ENCODE assay signal across 9 cellular contexts in the genomic region with DNA sequence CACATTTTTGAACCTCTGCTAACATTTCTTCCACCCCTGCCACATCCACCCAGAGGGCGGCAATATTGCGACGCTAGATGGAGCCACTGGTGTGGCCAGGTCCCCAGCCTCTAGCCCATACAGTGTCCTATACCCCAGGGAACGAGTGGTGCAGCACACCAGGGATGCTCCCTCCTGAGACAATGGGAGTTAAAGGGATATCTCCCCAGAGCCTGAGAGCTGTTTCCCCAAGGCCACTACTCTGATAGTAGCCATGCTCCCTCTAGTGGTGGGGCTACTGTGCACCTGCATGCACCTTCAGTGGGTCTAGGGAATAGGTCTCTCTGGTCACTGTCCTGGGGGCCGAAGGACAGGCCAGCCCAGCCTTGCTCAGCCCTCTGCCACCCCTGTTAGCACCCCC.
DNase-seq lines count a peak whose midpoint lies in the region; ATAC-seq, FAIRE-seq and TF ChIP-seq lines count a peak whose summit lies in the region.
"Had no signal": no experiment of that assay in that cellular context is flagged by ENCODE, and none has a peak within 500 bp of the region (broad histone marks: within the 10 kb centered on the region; RNA-seq: fewer than 3 reads in every experiment).

No MANE protein-coding gene starts in this region.

- 0 out of 3 replicates have a peak, but pooled peaks cover 2% of the 10 kb centered on the region for H3K9me3 ChIP-seq in A549
- H3K9me3 ChIP-seq in SJSA1 (replicated peaks): 0 out of 2 replicates have a peak, but pooled peaks cover 2% of the 10 kb centered on the region
- H3K9me3 ChIP-seq in osteoblast (ENCODE audit: low read depth, low read length): no peaks in the 10 kb centered on the region

- H3K27me3 ChIP-seq in GM06990 (replicated peaks; ENCODE audit: control insufficient read depth, insufficient read depth, low read length) (no peaks in the 10 kb centered on the region), SJSA1 (replicated peaks) (no peaks in the 10 kb centered on the region), osteoblast (ENCODE audit: insufficient read depth, low read length) (no peaks in the 10 kb centered on the region)

- no peaks in the 10 kb centered on the region for H3K79me2 ChIP-seq in osteoblast (ENCODE audit: insufficient read depth, low read length)

- TF ChIP-seq POLR2A in A549 (IDR thresholded peaks at IDR 0.05; ENCODE audit: low read length): no peak

- H3K36me3 ChIP-seq in GM06990 (ENCODE audit: control insufficient read depth, insufficient read depth, low read length): no peaks in the 10 kb centered on the region
- H3K36me3 ChIP-seq in SJSA1: no peaks in the 10 kb centered on the region
- H3K36me3 ChIP-seq in osteoblast (ENCODE audit: insufficient read depth, low read length): no peaks in the 10 kb centered on the region

- FAIRE-seq in A549 (lab: Jason Lieb, UNC): no peak

- no peak for TF ChIP-seq EP300 in A549 (IDR thresholded peaks at IDR 0.05)

- CTCF ChIA-PET in A549 (lab: Yijun Ruan, JAX): no interaction called here

- H3K4me3 ChIP-seq in A549 (no peak overlapping the region), GM06990 (replicated peaks; ENCODE audit: low read depth, low read length) (no peak overlapping the region), SJSA1 (no peak overlapping the region), osteoblast (ENCODE audit: insufficient read depth, low read length) (no peak overlapping the region)
- H3K4me3 ChIP-seq: skin epidermis had no signal

- TF ChIP-seq CTCF in A549 (IDR thresholded peaks at IDR 0.05): peak; percentile 22; the same call in 1 of the 3 replicates
- TF ChIP-seq CTCF in GM06990 (IDR thresholded peaks at IDR 0.05; ENCODE audit: insufficient read depth, low read length, poor library complexity, severe bottlenecking): peak; percentile 87
- no peak for TF ChIP-seq CTCF in osteoblast (IDR thresholded peaks at IDR 0.05; ENCODE audit: extremely low read depth, low read depth, low read length)

- 17% methylated on average over 5 of the region's 5 CpGs for WGBS in A549 (ENCODE audit: missing lambda C conversion rate)

- peak in 1 of 2 experiments; percentile 75; a peak in 3 of 6 replicates for ATAC-seq in A549
- peak; percentile 71 for ATAC-seq in HG03175 (IDR thresholded peaks at IDR 0.05; ENCODE audit: unreplicated experiment)
- no peak for ATAC-seq in HG03460 (IDR thresholded peaks at IDR 0.05; ENCODE audit: unreplicated experiment)

- POLR2A ChIA-PET in A549 (lab: Yijun Ruan, JAX): no interaction called here

- no peak overlapping the region for H2AFZ ChIP-seq in osteoblast (ENCODE audit: low read length)

- H3K4me1 ChIP-seq in A549 (no peaks in the 10 kb centered on the region), SJSA1 (replicated peaks) (no peaks in the 10 kb centered on the region), osteoblast (ENCODE audit: insufficient read depth, low read length) (no peaks in the 10 kb centered on the region)

- TF ChIP-seq RAD21 in A549 (conservative IDR thresholded peaks at IDR 0.05 in 1 of 2, IDR thresholded peaks at IDR 0.05 in 1 of 2): peak in 1 of 2 experiments; percentile 32; a peak in 1 of 5 replicates

- H4K20me1 ChIP-seq in osteoblast (ENCODE audit: insufficient read depth, low read length): no peaks in the 10 kb centered on the region

- H3K4me2 ChIP-seq in A549: no peak overlapping the region
- no peak overlapping the region for H3K4me2 ChIP-seq in osteoblast (ENCODE audit: insufficient read depth, low read length)

- DNase-seq in A549 (ENCODE audit: low read depth in 1 of 2, low spot score in 1 of 2) (peak; percentile 1 to 39), GM06990 (ENCODE audit: extremely low read depth, insufficient read length) (peak; percentile 6), SJSA1 (ENCODE audit: low read depth in 1 of 2, low spot score in 2 of 2) (peak; percentile 1 to 39), iris pigment epithelial cell (ENCODE audit: low read depth) (peak; percentile 0), GOT3 (lab: John Stamatoyannopoulos, UW) (no peak), osteoblast (ENCODE audit: insufficient read length, low spot score, missing footprints) (no peak)

- no peak overlapping the region for H3K27ac ChIP-seq in A549
- no peak overlapping the region for H3K27ac ChIP-seq in SJSA1
- no peak overlapping the region for H3K27ac ChIP-seq in osteoblast (ENCODE audit: low read depth, low read length)
- H3K27ac ChIP-seq: skin epidermis had no signal

TF ChIP-seq in A549, 52 proteins besides CTCF, POLR2A, EP300 and RAD21:
- 0 out of 3 replicates have a peak, but pooled peaks have one; percentile 9 for TF ChIP-seq SMC3 (IDR thresholded peaks at IDR 0.05)
- TF ChIP-seq JUNB (IDR thresholded peaks at IDR 0.05): no peak
- no peak for TF ChIP-seq HOXB13 (CRISPR knock-in tag; IDR thresholded peaks at IDR 0.05; ENCODE audit: low read depth)

Comparison
In these comparisons a context has a peak if more than half of its experiments do, and no peak if none do; other contexts are left out.
1. DNase-seq: peak in A549 (2 of 2), GM06990 (single experiment), SJSA1 (2 of 2) and iris pigment epithelial cell (single experiment); none in GOT3 (single experiment) and osteoblast (single experiment).